4 cellular contexts compared by ENCODE assay signal in genomic region chr10:58925381-58925780, GRCh38.
"Had no signal": no experiment of that assay in that cellular context is flagged by ENCODE, and none has a peak within 500 bp of the region (broad histone marks: within the 10 kb centered on the region; RNA-seq: fewer than 3 reads in every experiment).

No MANE protein-coding gene starts in this region.

- H3K9me3 Mint-ChIP-seq: GM23338, H9 had no signal

- H3K4me3 ChIP-seq: GM23338 had no signal

- ATAC-seq: GM23338 had no signal

- H3K4me2 ChIP-seq: GM23338 had no signal

- H2AFZ ChIP-seq: GM23338 had no signal

- DNase-seq: H9, HCEC 1CT, IMR-90 had no signal

- H3K4me3 Mint-ChIP-seq: GM23338, H9 had no signal

- H3K27ac Mint-ChIP-seq: GM23338, H9 had no signal
